20 cellular contexts compared by ENCODE assay signal in genomic region chr11:26842883-26843282, GRCh38.
DNase-seq lines count a peak whose midpoint lies in the region; ATAC-seq and TF ChIP-seq lines count a peak whose summit lies in the region.
"Had no signal": no experiment of that assay in that cellular context is flagged by ENCODE, and none has a peak within 500 bp of the region (broad histone marks: within the 10 kb centered on the region; RNA-seq: fewer than 3 reads in every experiment).

No MANE protein-coding gene starts in this region.

- no peaks in the 10 kb centered on the region for H3K36me3 ChIP-seq in ascending aorta
- H3K36me3 ChIP-seq in hepatocyte (replicated peaks; ENCODE audit: insufficient read depth, low read depth) = no peaks in the 10 kb centered on the region
- H3K36me3 ChIP-seq in stomach = no peaks in the 10 kb centered on the region
- H3K36me3 ChIP-seq: heart left ventricle, prostate gland had no signal

- no peaks in the 10 kb centered on the region for H3K27me3 ChIP-seq in ascending aorta
- H3K27me3 ChIP-seq in hepatocyte = no peaks in the 10 kb centered on the region
- H3K27me3 ChIP-seq in stomach = no peaks in the 10 kb centered on the region
- H3K27me3 ChIP-seq: heart left ventricle had no signal

- no peak for ATAC-seq in GM18519 (IDR thresholded peaks at IDR 0.05; ENCODE audit: low FRiP score, unreplicated experiment)
- ATAC-seq: left lobe of liver had no signal

- no peaks in the 10 kb centered on the region for H3K79me2 ChIP-seq in hepatocyte

- H3K9me3 ChIP-seq in ascending aorta (no peaks in the 10 kb centered on the region), hepatocyte (ENCODE audit: low read depth) (no peaks in the 10 kb centered on the region), stomach (no peaks in the 10 kb centered on the region)
- H3K9me3 ChIP-seq: heart left ventricle, prostate gland had no signal

- H3K4me1 ChIP-seq in ascending aorta = peaks cover 13 to 72% of the 10 kb centered on the region in 2 donors
- H3K4me1 ChIP-seq in hepatocyte (ENCODE audit: insufficient read depth) = no peaks in the 10 kb centered on the region
- H3K4me1 ChIP-seq in stomach = peaks cover 0 to 8% (median 3%) of the 10 kb centered on the region in 4 donors

- H3K4me3 ChIP-seq in ascending aorta (no peak overlapping the region), hepatocyte (no peak overlapping the region), stomach (no peak overlapping the region)
- H3K4me3 ChIP-seq: heart left ventricle, prostate gland had no signal

- no peak overlapping the region for H2AFZ ChIP-seq in hepatocyte

- peak; percentile 13 for DNase-seq in GM03348 (ENCODE audit: low spot score)
- DNase-seq in ascending aorta (ENCODE audit: low spot score in 2 of 2) = no peak
- DNase-seq in hepatocyte (ENCODE audit: low spot score) = no peak
- DNase-seq in stomach = no peak
- DNase-seq in pons (ENCODE audit: low spot score) = no peak
- no peak for DNase-seq in OCI-M2 (lab: John Stamatoyannopoulos, UW; ENCODE audit: unreplicated experiment)
- DNase-seq in NCI-H774 (lab: John Stamatoyannopoulos, UW) = no peak
- DNase-seq: activated CD4-positive, alpha-beta T cell treated with anti-CD3 and anti-CD28 coated beads, Interleukin-2, amount 50 U/mL, for 48 hours; activated gamma-delta T cell; DMS153; erythroblast; GF-D8; heart left ventricle; KBM-7; NCI-H1694 treated with DMSO at 0.1 percent for 48 hours; NCI-H2227 treated with DMSO at 0.1 percent for 48 hours; substantia nigra had no signal

- TF ChIP-seq POLR2A in stomach (IDR thresholded peaks at IDR 0.05) = no peak

- no peak overlapping the region for H3K4me2 ChIP-seq in hepatocyte

- no peak for TF ChIP-seq EP300 in stomach (IDR thresholded peaks at IDR 0.05)

- WGBS in hepatocyte (ENCODE audit: low lambda C conversion rate, missing lambda C conversion rate) = 64% methylated on average over 2 of the region's 2 CpGs
- 56 to 74% (median 70%) methylated on average over 2 of the region's 2 CpGs for WGBS in stomach, 5 donors

- no peaks in the 10 kb centered on the region for H3K9me2 ChIP-seq in hepatocyte (replicated peaks; ENCODE audit: insufficient read depth)

- no peaks in the 10 kb centered on the region for H4K20me1 ChIP-seq in hepatocyte (ENCODE audit: insufficient read depth, poor library complexity, severe bottlenecking)

- intact Hi-C loops in ascending aorta (cut with DNase I) (loop anchor here (1.0 to 10.0 kb wide), 4 partner anchors 22 to 632 kb away; partner anchors contain the start of genes FIBIN and LGR4), stomach (cut with DNase I; ENCODE audit: low total_unique reads) (no loop called here)

- no peak for TF ChIP-seq CTCF in ascending aorta (IDR thresholded peaks at IDR 0.05)
- no peak for TF ChIP-seq CTCF in hepatocyte (IDR thresholded peaks at IDR 0.05; ENCODE audit: poor library complexity)
- TF ChIP-seq CTCF in stomach (IDR thresholded peaks at IDR 0.05) = no peak

- H3K27ac ChIP-seq in ascending aorta (peak overlapping the region; percentile 94 to 96), hepatocyte (peak overlapping the region; percentile 58), stomach (peak overlapping the region in 3 of 5 donors; percentile 4 to 56 (median 35))

Comparison
In these comparisons a context has a peak if more than half of its experiments do, and no peak if none do; other contexts are left out.
1. H3K27ac ChIP-seq: peak in every context shown above with its lines; median percentile 95 in ascending aorta; 58 in hepatocyte; 35 in stomach.